ENCODE assay signal across 27 cellular contexts in the genomic region with DNA sequence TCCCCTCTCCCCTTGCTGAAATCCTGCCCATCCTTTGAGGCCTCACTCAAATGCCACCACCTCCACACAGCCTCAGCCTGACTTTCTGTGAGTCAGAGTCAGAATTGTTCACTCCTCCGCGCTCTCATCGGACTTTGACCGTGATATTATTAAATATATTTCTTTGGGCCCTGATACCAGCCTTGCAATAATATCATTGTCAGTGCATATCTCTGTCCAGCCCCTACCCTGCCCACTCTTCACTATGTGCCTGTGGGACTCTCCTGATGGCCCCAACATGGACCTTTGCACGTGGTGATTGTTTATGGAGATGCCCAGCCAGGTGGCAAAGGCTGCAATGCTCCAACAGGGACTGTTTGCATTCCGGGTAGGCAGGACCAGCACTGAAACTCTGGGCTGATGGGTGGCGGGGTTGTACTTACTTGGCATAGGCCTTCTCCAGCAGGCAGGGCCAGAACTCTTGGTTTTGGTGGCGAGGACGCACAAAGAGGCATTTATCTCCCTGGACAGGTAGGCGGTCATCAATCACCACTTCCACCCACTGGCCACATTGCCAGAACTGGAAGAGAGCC. TPM values are rescaled to one million over a fixed set of nuclear protein-coding genes. Genes with fewer than 3 reads are reported as not detected.
DNase-seq lines count a peak whose midpoint lies in the region; ATAC-seq and TF ChIP-seq lines count a peak whose summit lies in the region.
"Had no signal": no experiment of that assay in that cellular context is flagged by ENCODE, and none has a peak within 500 bp of the region (broad histone marks: within the 10 kb centered on the region; RNA-seq: fewer than 3 reads in every experiment).

No MANE protein-coding gene starts in this region.

- TF ChIP-seq CTCF in coronary artery (IDR thresholded peaks at IDR 0.05) (no peak), vagina (IDR thresholded peaks at IDR 0.05) (no peak)

- no peak overlapping the region for H3K4me3 Mint-ChIP-seq in effector memory CD8-positive, alpha-beta T cell
- H3K4me3 Mint-ChIP-seq: B cell; CD4-positive, CD25-positive, alpha-beta regulatory T cell; H9 had no signal

- no peaks in the 10 kb centered on the region for H3K27me3 ChIP-seq in vagina

- H3K9me3 ChIP-seq in vagina = no peaks in the 10 kb centered on the region

- TF ChIP-seq POLR2A in vagina (IDR thresholded peaks at IDR 0.05) = no peak

- no peaks in the 10 kb centered on the region for H3K36me3 ChIP-seq in vagina

- peaks cover 0 to 7% of the 10 kb centered on the region in 2 donors for H3K4me1 Mint-ChIP-seq in effector memory CD8-positive, alpha-beta T cell (ENCODE audit: low read depth in 2 of 2)
- H3K4me1 Mint-ChIP-seq: B cell; CD4-positive, CD25-positive, alpha-beta regulatory T cell had no signal

- no peaks in the 10 kb centered on the region for H3K36me3 Mint-ChIP-seq in effector memory CD8-positive, alpha-beta T cell (ENCODE audit: insufficient read depth)
- H3K36me3 Mint-ChIP-seq: CD4-positive, CD25-positive, alpha-beta regulatory T cell had no signal

- DNase-seq in activated CD4-positive, CD25-positive, alpha-beta regulatory T cell treated with anti-CD3 and anti-CD28 coated beads, Interleukin-2, amount 50 U/mL, for 72 hours = peak; percentile 4
- peak; percentile 47 for DNase-seq in coronary artery (ENCODE audit: low spot score)
- DNase-seq in mucosa of gallbladder (ENCODE audit: low spot score) = peak; percentile 28
- DNase-seq in vagina (ENCODE audit: extremely low spot score in 2 of 2) = peak; percentile 67 to 72
- no peak for DNase-seq in cerebellum (ENCODE audit: low spot score)
- DNase-seq in effector memory CD8-positive, alpha-beta T cell = no peak
- DNase-seq: 8988T; CD4-positive, CD25-positive, alpha-beta regulatory T cell; COR-L47; DMS153; GDM1; H9; IMR-90; NCI-H1048; NCI-H1436; NCI-H2029; NCI-H2171; NCI-H526; PC-3 had no signal

- H3K27ac Mint-ChIP-seq in effector memory CD8-positive, alpha-beta T cell = no peak overlapping the region
- H3K27ac Mint-ChIP-seq: B cell had no signal

- H3K27me3 Mint-ChIP-seq in effector memory CD8-positive, alpha-beta T cell = peaks cover 40 to 49% of the 10 kb centered on the region in 2 donors

- ATAC-seq in activated CD4-positive, CD25-positive, alpha-beta regulatory T cell treated with anti-CD3 and anti-CD28 coated beads, Interleukin-2, amount 50 U/mL, for 24 hours = no peak
- no peak for ATAC-seq in HG03442 (IDR thresholded peaks at IDR 0.05; ENCODE audit: unreplicated experiment)
- no peak for ATAC-seq in effector memory CD8-positive, alpha-beta T cell (replicated peaks)
- ATAC-seq: PC-3 had no signal

- no peaks in the 10 kb centered on the region for H3K4me1 ChIP-seq in vagina

- intact Hi-C loops in vagina (cut with DNase I) = no loop called here

- H3K27ac ChIP-seq in coronary artery (no peak overlapping the region), vagina (no peak overlapping the region)
- H3K27ac ChIP-seq: HL-60, RWPE1 had no signal

- H3K9me3 Mint-ChIP-seq in effector memory CD8-positive, alpha-beta T cell = no peaks in the 10 kb centered on the region
- H3K9me3 Mint-ChIP-seq: CD4-positive, CD25-positive, alpha-beta regulatory T cell; H9 had no signal

- H3K4me3 ChIP-seq in coronary artery (no peak overlapping the region), vagina (no peak overlapping the region)

RNA-seq across cellular contexts. Expression of a gene that starts 37.3 kb away (rescaled TPM):
- total RNA-seq in mucosa of gallbladder (44.4 TPM), vagina (not detected), cerebellum (0.36 TPM)
- total RNA-seq: B cell; CD4-positive, CD25-positive, alpha-beta regulatory T cell; Daoy; HT1080; IMR-90; MCF 10A had no signal

Comparison
In these comparisons a context has a peak if more than half of its experiments do, and no peak if none do; other contexts are left out.
1. DNase-seq: peak in activated CD4-positive, CD25-positive, alpha-beta regulatory T cell treated with anti-CD3 and anti-CD28 coated beads, Interleukin-2, amount 50 U/mL, for 72 hours (single experiment), coronary artery (single experiment), mucosa of gallbladder (single experiment) and vagina (2 of 2); none in cerebellum (single experiment) and effector memory CD8-positive, alpha-beta T cell (0 of 3).
2. RNA of a gene that starts 37.3 kb away (total RNA-seq): 44.4 TPM in mucosa of gallbladder (single experiment); 0.36 TPM in cerebellum (single experiment) and not detected in vagina (single experiment); every median in the first group is over 10 times any median in the second.